ENCODE assay signal across 7 cellular contexts in genomic region chr19:21843081-21843480, GRCh38.
"Had no signal": no experiment of that assay in that cellular context is flagged by ENCODE, and none has a peak within 500 bp of the region (broad histone marks: within the 10 kb centered on the region; RNA-seq: fewer than 3 reads in every experiment).

No MANE protein-coding gene starts in this region.

- H3K4me3 Mint-ChIP-seq: GM23338, H9 had no signal

- H2AFZ ChIP-seq: GM23338 had no signal

- H3K9me3 Mint-ChIP-seq: GM23338, H9 had no signal

- H3K4me3 ChIP-seq: GM23338 had no signal

- ATAC-seq: GM23338, HepG2 had no signal

- H3K4me2 ChIP-seq: GM23338 had no signal

- DNase-seq: H9, HCEC 1CT, KBM-7 had no signal

- H3K4me1 Mint-ChIP-seq: GM23338 had no signal

- H3K27ac Mint-ChIP-seq: GM23338, H9 had no signal

- FAIRE-seq: H1, H54, HepG2 had no signal
